In genomic region chr1:91781916-91782622, GRCh38 we compare ENCODE assay signal across 18 cellular contexts.
DNase-seq lines count a peak whose midpoint lies in the region; ATAC-seq and TF ChIP-seq lines count a peak whose summit lies in the region.
"Had no signal": no experiment of that assay in that cellular context is flagged by ENCODE, and none has a peak within 500 bp of the region (broad histone marks: within the 10 kb centered on the region; RNA-seq: fewer than 3 reads in every experiment).

No MANE protein-coding gene starts in this region.

- no peak for TF ChIP-seq CTCF in VCaP (conservative IDR thresholded peaks at IDR 0.05)
- no peak for TF ChIP-seq CTCF in fibroblast of villous mesenchyme (IDR thresholded peaks at IDR 0.05; ENCODE audit: insufficient read depth, low read depth, low read length)
- TF ChIP-seq CTCF in smooth muscle cell (IDR thresholded peaks at IDR 0.05; ENCODE audit: borderline replicate concordance, insufficient read depth, poor library complexity, severe bottlenecking) = no peak
- TF ChIP-seq CTCF in PC-3 (conservative IDR thresholded peaks at IDR 0.05; ENCODE audit: low read depth, low read length) = no peak

- POLR2A ChIA-PET in PC-3 (lab: Charles Lee; ENCODE audit: unreplicated experiment) = no interaction called here

- BruUV-seq in PC-3 (replicated peaks; lab: Mats Ljungman, UMichigan) = no TSS peak

- H3F3A ChIP-seq in smooth muscle cell (ENCODE audit: low read depth) = peaks cover 19% of the 10 kb centered on the region
- no peaks in the 10 kb centered on the region for H3F3A ChIP-seq in PC-3 (ENCODE audit: low read length, unreplicated experiment)

- H3K36me3 ChIP-seq in smooth muscle cell (ENCODE audit: low read depth) = no peaks in the 10 kb centered on the region
- H3K36me3 ChIP-seq in PC-3 (ENCODE audit: low read depth, low read length) = no peaks in the 10 kb centered on the region

- 65% methylated on average over 10 of the region's 10 CpGs for WGBS in smooth muscle cell (ENCODE audit: low lambda C conversion rate)

- peak overlapping the region; percentile 21; the same call in 1 of the 2 replicates for H3K27ac ChIP-seq in VCaP
- H3K27ac ChIP-seq in smooth muscle cell (ENCODE audit: low read depth) = peak overlapping the region; percentile 85
- no peak overlapping the region for H3K27ac ChIP-seq in PC-3 (ENCODE audit: low read length)

- H3K9me3 ChIP-seq in smooth muscle cell (replicated peaks; ENCODE audit: low read depth) (no peaks in the 10 kb centered on the region), PC-3 (ENCODE audit: low read length) (no peaks in the 10 kb centered on the region)

- H2AFZ ChIP-seq in smooth muscle cell (ENCODE audit: low read depth) (no peak overlapping the region), PC-3 (ENCODE audit: low read length) (no peak overlapping the region)

- H3K4me2 ChIP-seq in smooth muscle cell (peak overlapping the region; percentile 61), PC-3 (ENCODE audit: low read length) (no peak overlapping the region)

- ATAC-seq in PC-3 (no peak), GM21723 (IDR thresholded peaks at IDR 0.05; ENCODE audit: unreplicated experiment) (no peak)

- H4K20me1 ChIP-seq in smooth muscle cell (ENCODE audit: low read depth) (no peaks in the 10 kb centered on the region), PC-3 (ENCODE audit: low read length) (no peaks in the 10 kb centered on the region)

- intact Hi-C loops in PC-3 (cut with micrococcal nuclease) = no loop called here

- H3K4me3 ChIP-seq in fibroblast of villous mesenchyme (ENCODE audit: low read depth, low read length) (no peak overlapping the region), smooth muscle cell (no peak overlapping the region), PC-3 (ENCODE audit: low read length) (no peak overlapping the region)

- DNase-seq in EH (ENCODE audit: low read depth) (peak; percentile 76), fibroblast of villous mesenchyme (ENCODE audit: low read depth) (peak; percentile 50), smooth muscle cell (lab: John Stamatoyannopoulos, UW; ENCODE audit: unreplicated experiment) (no peak), PC-3 (no peak), SK-N-DZ (ENCODE audit: low spot score) (no peak), CD1c-positive myeloid dendritic cell (ENCODE audit: extremely low spot score) (no peak)
- DNase-seq: activated naive CD4-positive, alpha-beta T cell; DMS 273 treated with DMSO at 0.1 percent for 48 hours; Karpas-422; kidney glomerular epithelial cell; NCI-H1694; NCI-H524 treated with DMSO at 0.1 percent for 48 hours; OCI-M1; stimulated activated CD4-positive, alpha-beta T cell treated with anti-CD3 and anti-CD28 coated beads, Interleukin-2, amount 100 ng/mL, for 48 hours; stimulated activated CD8-positive, alpha-beta memory T cell treated with anti-CD3 and anti-CD28 coated beads, Interleukin-4, amount 100 ng/mL, for 48 hours; T-helper 1 cell had no signal

- H3K79me2 ChIP-seq in smooth muscle cell (ENCODE audit: low read depth) = peaks cover 11% of the 10 kb centered on the region
- H3K79me2 ChIP-seq in PC-3 (ENCODE audit: low read length) = no peaks in the 10 kb centered on the region

- H3K4me1 ChIP-seq in smooth muscle cell (ENCODE audit: low read depth) (peaks cover 43% of the 10 kb centered on the region), PC-3 (ENCODE audit: insufficient read depth, low read length) (peaks cover 13% of the 10 kb centered on the region)

- H3K9me2 ChIP-seq in PC-3 (replicated peaks; ENCODE audit: low read length) = no peaks in the 10 kb centered on the region

- CTCF ChIA-PET in PC-3 (lab: Charles Lee) = no interaction called here

- H3K27me3 ChIP-seq in smooth muscle cell (ENCODE audit: low read depth) = no peaks in the 10 kb centered on the region
- no peaks in the 10 kb centered on the region for H3K27me3 ChIP-seq in PC-3 (ENCODE audit: low read length)

- H3K9ac ChIP-seq in smooth muscle cell (ENCODE audit: low read depth) (no peak overlapping the region), PC-3 (ENCODE audit: low read length) (no peak overlapping the region)

Comparison
In these comparisons a context has a peak if more than half of its experiments do, and no peak if none do; other contexts are left out.
1. DNase-seq: peak in EH (single experiment) and fibroblast of villous mesenchyme (single experiment); none in smooth muscle cell (single experiment), PC-3 (single experiment), SK-N-DZ (single experiment) and CD1c-positive myeloid dendritic cell (single experiment).